ENCODE assay signal across 8 cellular contexts in the genomic region with DNA sequence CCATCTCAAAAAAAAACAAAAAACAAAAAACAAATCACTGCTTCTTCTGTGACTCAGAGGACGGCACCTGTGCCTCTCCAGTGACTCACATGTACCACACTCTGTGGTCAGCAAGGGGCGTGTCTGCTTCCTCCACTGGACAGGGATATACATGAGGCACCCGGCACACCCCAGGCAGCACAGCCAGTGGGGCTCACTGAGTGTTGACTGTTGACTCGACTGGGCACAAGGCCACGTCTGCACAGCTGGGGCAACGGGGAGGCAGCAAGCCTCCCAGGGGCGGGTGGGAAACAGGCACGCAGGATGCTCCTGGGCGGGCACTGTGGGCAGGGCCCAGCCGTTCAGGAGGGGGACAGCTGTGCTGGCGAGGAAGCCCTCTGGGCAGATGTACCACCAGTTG.
A peak's percentile ranks its signal among the peaks of the same experiment; 100 is the strongest.
DNase-seq lines count a peak whose midpoint lies in the region; ATAC-seq and TF ChIP-seq lines count a peak whose summit lies in the region.

No MANE protein-coding gene starts in this region.

- H2BK5ac ChIP-seq in IMR-90 (ENCODE audit: low read depth, low read length, poor library complexity, severe bottlenecking), result peak overlapping the region; percentile 5

- H3K27ac ChIP-seq in IMR-90 (ENCODE audit: insufficient read depth, low read length) (no peak overlapping the region), adrenal gland (peak overlapping the region in 2 of 5 donors; percentile 65), left lung (peak overlapping the region in 1 of 2 donors; percentile 6)

- BruUV-seq in IMR-90 (replicated peaks; lab: Mats Ljungman, UMichigan), result no TSS peak

- peak overlapping the region; percentile 4 for H2AFZ ChIP-seq in IMR-90 (replicated peaks; ENCODE audit: low read length, poor library complexity)

- H3K4ac ChIP-seq in IMR-90 (ENCODE audit: low read depth, low read length), result no peak overlapping the region

- H3K14ac ChIP-seq in IMR-90 (replicated peaks; ENCODE audit: low read depth, low read length), result no peak overlapping the region

- peaks cover 35% of the 10 kb centered on the region for H4K20me1 ChIP-seq in IMR-90 (ENCODE audit: insufficient read depth, low read length)

- no peak overlapping the region for H2BK15ac ChIP-seq in IMR-90 (ENCODE audit: low read depth, low read length)

- H2AK5ac ChIP-seq in IMR-90 (ENCODE audit: low read depth, low read length), result peak overlapping the region; percentile 19; the same call in 1 of the 2 replicates

- no peak overlapping the region for H4K91ac ChIP-seq in IMR-90 (ENCODE audit: insufficient read depth, low read depth, low read length)

- peaks cover 4% of the 10 kb centered on the region; the same call in 1 of the 2 replicates for H3K4me1 ChIP-seq in IMR-90 (ENCODE audit: control insufficient read depth, insufficient read depth, low read length)
- no peaks in the 10 kb centered on the region for H3K4me1 ChIP-seq in adrenal gland (replicated peaks in 1 of 2)
- peaks cover 0 to 25% of the 10 kb centered on the region in 2 donors for H3K4me1 ChIP-seq in left lung

- intact Hi-C loops in IMR-90 (cut with micrococcal nuclease), result loop anchor here (1.0 kb wide), 1 partner anchor 126 kb away; no protein-coding TSS in a partner anchor
- intact Hi-C loops in adrenal gland (cut with DNase I), result no loop called here
- intact Hi-C loops in left lung (cut with DNase I), result no loop called here

- H3K56ac ChIP-seq in IMR-90 (ENCODE audit: extremely low read depth, insufficient read depth, low read length), result no peak overlapping the region

- H4K5ac ChIP-seq in IMR-90 (ENCODE audit: low read depth, low read length), result no peak overlapping the region

- peaks cover 43% of the 10 kb centered on the region for H3K36me3 ChIP-seq in IMR-90 (ENCODE audit: control insufficient read depth, insufficient read depth, low read length)
- peaks cover 0 to 40% of the 10 kb centered on the region in 2 donors for H3K36me3 ChIP-seq in adrenal gland (replicated peaks in 1 of 2)
- peaks cover 0 to 66% of the 10 kb centered on the region in 2 donors for H3K36me3 ChIP-seq in left lung

- no peak overlapping the region for H2BK120ac ChIP-seq in IMR-90 (ENCODE audit: low read depth, low read length)

- no peak overlapping the region for H3K9ac ChIP-seq in IMR-90 (ENCODE audit: low read depth, low read length)

- 0 out of 4 replicates have a peak overlapping the region, but pooled peaks of 1 of the 2 experiments have one; percentile 1 for H4K8ac ChIP-seq in IMR-90 (ENCODE audit: low read depth in 2 of 2, low read length in 2 of 2)

- no peak overlapping the region for H3K23ac ChIP-seq in IMR-90 (ENCODE audit: low read depth, low read length)

- TF ChIP-seq POLR2A in IMR-90 (IDR thresholded peaks at IDR 0.05; ENCODE audit: low read depth, low read length), result no peak; the same call in 1 of the 2 replicates
- peak in 1 of 2 donors; percentile 46 for TF ChIP-seq POLR2A in adrenal gland (IDR thresholded peaks at IDR 0.05)

- POLR2A ChIA-PET in IMR-90 (lab: Charles Lee; ENCODE audit: unreplicated experiment), result interaction anchor here (0.6 kb wide), 1 partner anchor 31 kb away, joined by 3 read pairs; no protein-coding TSS in a partner anchor

- no peak overlapping the region for H2BK20ac ChIP-seq in IMR-90 (ENCODE audit: low read depth, low read length)

- H3K4me3 ChIP-seq in IMR-90 (ENCODE audit: insufficient read depth, low read depth, low read length), result no peak overlapping the region
- no peak overlapping the region for H3K4me3 ChIP-seq in adrenal gland
- H3K4me3 ChIP-seq in left lung, result no peak overlapping the region

- CTCF ChIA-PET in IMR-90 (lab: Yijun Ruan, JAX), result no interaction called here

- DNase-seq in AG08396 (ENCODE audit: low spot score) (peak; percentile 96), IMR-90 (peak; percentile 99), adrenal gland (peak; percentile 75 to 97 (median 93)), left lung (peak; percentile 85 to 93), NCI-H82 (lab: John Stamatoyannopoulos, UW) (no peak), DMS79 treated with DMSO at 0.1 percent for 48 hours (lab: John Stamatoyannopoulos, UW) (no peak), GM13977 (ENCODE audit: low spot score) (no peak)

- peaks cover 7% of the 10 kb centered on the region; the same call in 1 of the 2 replicates for H3K9me1 ChIP-seq in IMR-90 (ENCODE audit: insufficient read depth, low read length)

- dilution Hi-C loops in IMR-90 (cut with HindIII; ENCODE audit: low sequenced_read_pairs, unreplicated experiment), result no loop called here

- peaks cover 0 to 12% of the 10 kb centered on the region in 2 experiments; a peak in 2 of 4 replicates for H3K79me1 ChIP-seq in IMR-90 (ENCODE audit: low read depth in 1 of 2, low read length in 2 of 2)

- H3K27me3 ChIP-seq in IMR-90 (ENCODE audit: control insufficient read depth, insufficient read depth, low read length), result no peaks in the 10 kb centered on the region
- no peaks in the 10 kb centered on the region for H3K27me3 ChIP-seq in adrenal gland
- no peaks in the 10 kb centered on the region for H3K27me3 ChIP-seq in left lung

- TF ChIP-seq CTCF in IMR-90 (conservative IDR thresholded peaks at IDR 0.05; ENCODE audit: low read depth, low read length) (no peak), adrenal gland (IDR thresholded peaks at IDR 0.05) (no peak), left lung (IDR thresholded peaks at IDR 0.05) (no peak), GM13977 (IDR thresholded peaks at IDR 0.05; ENCODE audit: extremely low read depth, insufficient read depth, missing control alignments) (no peak)

- H3K18ac ChIP-seq in IMR-90 (ENCODE audit: low read depth, low read length), result no peak overlapping the region

- ATAC-seq in IMR-90 (ENCODE audit: low read depth) (peak; percentile 97), left lung (peak; percentile 93), GM21825 (IDR thresholded peaks at IDR 0.05; ENCODE audit: unreplicated experiment) (no peak)

- 0% methylated on average over 2 of the region's 11 CpGs; no CpG with 5 or more reads in 1 of the 2 experiments for WGBS in IMR-90 (ENCODE audit: extremely low coverage in 2 of 2, insufficient read length in 1 of 2), 2 experiments
- 46 to 69% (median 55%) methylated on average over 5 to 11 of the region's 11 CpGs for WGBS in adrenal gland, 4 donors

- peaks cover 6% of the 10 kb centered on the region for H3K9me3 ChIP-seq in IMR-90 (ENCODE audit: control insufficient read depth, insufficient read depth, low read length)
- no peaks in the 10 kb centered on the region for H3K9me3 ChIP-seq in adrenal gland (replicated peaks in 1 of 3)
- H3K9me3 ChIP-seq in left lung, result no peaks in the 10 kb centered on the region

- H3K4me2 ChIP-seq in IMR-90 (ENCODE audit: low read depth, low read length), result no peak overlapping the region

- in situ Hi-C loops in IMR-90 (cut with MboI; ENCODE audit: low sequenced_read_pairs), result no loop called here
- in situ Hi-C loops in GM13977 (cut with MboI; ENCODE audit: low pct_unique_long_range_greater_than_20kb, low sequenced_read_pairs, unreplicated experiment), result no loop called here

- no peak overlapping the region for H2AK9ac ChIP-seq in IMR-90 (replicated peaks; ENCODE audit: low read depth, low read length, poor library complexity)

- TF ChIP-seq RAD21 in IMR-90 (IDR thresholded peaks at IDR 0.05; ENCODE audit: low read length), result no peak

TF ChIP-seq in IMR-90, 13 proteins besides CTCF, POLR2A, EP300 and RAD21:
- no peak for TF ChIP-seq NFE2L2 (IDR thresholded peaks at IDR 0.05; ENCODE audit: low read depth, low read length)
- TF ChIP-seq CHD1 (IDR thresholded peaks at IDR 0.05; ENCODE audit: low read depth, low read length), result no peak
- peak; percentile 71; the same call in 1 of the 2 replicates for TF ChIP-seq MAZ (IDR thresholded peaks at IDR 0.05; ENCODE audit: borderline replicate concordance, low read depth, low read length)
- TF ChIP-seq BHLHE40 (IDR thresholded peaks at IDR 0.05; ENCODE audit: low read depth, low read length), result peak; percentile 84
- peak; percentile 99 for TF ChIP-seq RCOR1 (IDR thresholded peaks at IDR 0.05; ENCODE audit: insufficient replicate concordance, low read length)
- TF ChIP-seq MXI1 (IDR thresholded peaks at IDR 0.05; ENCODE audit: borderline replicate concordance, low read depth, low read length), result peak; percentile 88
- peak; percentile 96 for TF ChIP-seq FOS (IDR thresholded peaks at IDR 0.05; ENCODE audit: low read depth, low read length)
- no peak for TF ChIP-seq CEBPB (IDR thresholded peaks at IDR 0.05; ENCODE audit: low read depth, low read length)
- TF ChIP-seq, protein P1, sequence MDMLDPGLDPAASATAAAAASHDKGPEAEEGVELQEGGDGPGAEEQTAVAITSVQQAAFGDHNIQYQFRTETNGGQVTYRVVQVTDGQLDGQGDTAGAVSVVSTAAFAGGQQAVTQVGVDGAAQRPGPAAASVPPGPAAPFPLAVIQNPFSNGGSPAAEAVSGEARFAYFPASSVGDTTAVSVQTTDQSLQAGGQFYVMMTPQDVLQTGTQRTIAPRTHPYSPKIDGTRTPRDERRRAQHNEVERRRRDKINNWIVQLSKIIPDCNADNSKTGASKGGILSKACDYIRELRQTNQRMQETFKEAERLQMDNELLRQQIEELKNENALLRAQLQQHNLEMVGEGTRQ (IDR thresholded peaks at IDR 0.05; ENCODE audit: low read depth, low read length), result no peak
- no peak for TF ChIP-seq RFX5 (IDR thresholded peaks at IDR 0.05; ENCODE audit: low read depth, low read length)
- TF ChIP-seq SMC3 (IDR thresholded peaks at IDR 0.05; ENCODE audit: low read depth, low read length), result no peak
- peak; percentile 18; the same call in 1 of the 2 replicates for TF ChIP-seq MAFK (IDR thresholded peaks at IDR 0.05; ENCODE audit: low read depth, low read length)
- TF ChIP-seq, protein P2, sequence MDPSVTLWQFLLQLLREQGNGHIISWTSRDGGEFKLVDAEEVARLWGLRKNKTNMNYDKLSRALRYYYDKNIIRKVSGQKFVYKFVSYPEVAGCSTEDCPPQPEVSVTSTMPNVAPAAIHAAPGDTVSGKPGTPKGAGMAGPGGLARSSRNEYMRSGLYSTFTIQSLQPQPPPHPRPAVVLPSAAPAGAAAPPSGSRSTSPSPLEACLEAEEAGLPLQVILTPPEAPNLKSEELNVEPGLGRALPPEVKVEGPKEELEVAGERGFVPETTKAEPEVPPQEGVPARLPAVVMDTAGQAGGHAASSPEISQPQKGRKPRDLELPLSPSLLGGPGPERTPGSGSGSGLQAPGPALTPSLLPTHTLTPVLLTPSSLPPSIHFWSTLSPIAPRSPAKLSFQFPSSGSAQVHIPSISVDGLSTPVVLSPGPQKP (IDR thresholded peaks at IDR 0.05; ENCODE audit: borderline replicate concordance, low read depth, low read length), result no peak

Comparison
In these comparisons a context has a peak if more than half of its experiments do, and no peak if none do; other contexts are left out.
1. DNase-seq: peak in AG08396 (single experiment), IMR-90 (single experiment), adrenal gland (7 of 7) and left lung (2 of 2); none in NCI-H82 (single experiment), DMS79 treated with DMSO at 0.1 percent for 48 hours (single experiment) and GM13977 (single experiment).